Comparison of ENCODE assay signal across 27 cellular contexts in genomic region chr12:130485291-130486145, GRCh38.
"Had no signal": no experiment of that assay in that cellular context is flagged by ENCODE, and none has a peak within 500 bp of the region (broad histone marks: within the 10 kb centered on the region; RNA-seq: fewer than 3 reads in every experiment).

No MANE protein-coding gene starts in this region.

- H3K36me3 Mint-ChIP-seq: naive B cell; naive thymus-derived CD8-positive, alpha-beta T cell; natural killer cell treated with Interleukin-12 subunit alpha and Interleukin-12 subunit beta and Interleukin-15 and Interleukin-18, amount 100 ng/mL, for 72 hours; stimulated activated effector memory CD8-positive, alpha-beta T cell treated with anti-CD3 and anti-CD28 coated beads, Interleukin-12 subunit alpha, Interleukin-12 subunit beta, amount 100 ng/mL, for 72 hours; stimulated activated naive B cell treated with anti-CD40 and anti-IgM and Interleukin-4, amounts not matched to agents 10 μg/mL and 1 μg/mL and 100 μg/mL, for 72 hours; type B pancreatic cell had no signal

- H3K27me3 Mint-ChIP-seq: type B pancreatic cell had no signal

- H3K9me3 Mint-ChIP-seq: natural killer cell treated with Interleukin-12 subunit alpha and Interleukin-12 subunit beta and Interleukin-15 and Interleukin-18, amount 100 ng/mL, for 72 hours; stimulated activated naive B cell treated with anti-CD40 and anti-IgM and Interleukin-4, amounts not matched to agents 10 μg/mL and 1 μg/mL and 100 μg/mL, for 72 hours; stimulated activated naive CD8-positive, alpha-beta T cell treated with anti-CD3 and anti-CD28 coated beads, Interleukin-15, Interleukin-2, amounts not matched to agents 100 ng/mL and 50 ng/mL, for 24 hours; type B pancreatic cell had no signal

- FAIRE-seq: small intestine had no signal

- H2AFZ ChIP-seq: parathyroid adenoma had no signal

- H3K27me3 ChIP-seq: ovary, right lobe of liver, testis, uterus had no signal

- H3K27ac ChIP-seq: ovary, parathyroid adenoma, psoas muscle, right lobe of liver, sigmoid colon, stomach, suprapubic skin, testis, tibial artery, transverse colon, upper lobe of right lung, uterus had no signal

- ATAC-seq: naive thymus-derived CD8-positive, alpha-beta T cell; natural killer cell treated with Interleukin-12 subunit alpha and Interleukin-12 subunit beta and Interleukin-15 and Interleukin-18, amount 100 ng/mL, for 72 hours; psoas muscle; right cardiac atrium; right lobe of liver; stimulated activated effector memory CD8-positive, alpha-beta T cell treated with anti-CD3 and anti-CD28 coated beads, Interleukin-12 subunit alpha, Interleukin-12 subunit beta, amount 100 ng/mL, for 72 hours; stimulated activated naive B cell treated with anti-CD40 and anti-IgM and Interleukin-4, amounts not matched to agents 10 μg/mL and 1 μg/mL and 100 μg/mL, for 72 hours; upper lobe of right lung had no signal

- H3K36me3 ChIP-seq: ovary, right lobe of liver, sigmoid colon, stomach, suprapubic skin, tibial artery, transverse colon, upper lobe of right lung, uterus had no signal

- H3K27ac Mint-ChIP-seq: naive thymus-derived CD8-positive, alpha-beta T cell; natural killer cell treated with Interleukin-12 subunit alpha and Interleukin-12 subunit beta and Interleukin-15 and Interleukin-18, amount 100 ng/mL, for 72 hours; stimulated activated effector memory CD8-positive, alpha-beta T cell treated with anti-CD3 and anti-CD28 coated beads, Interleukin-12 subunit alpha, Interleukin-12 subunit beta, amount 100 ng/mL, for 72 hours; stimulated activated naive B cell treated with anti-CD40 and anti-IgM and Interleukin-4, amounts not matched to agents 10 μg/mL and 1 μg/mL and 100 μg/mL, for 72 hours; stimulated activated naive CD8-positive, alpha-beta T cell treated with anti-CD3 and anti-CD28 coated beads, Interleukin-15, Interleukin-2, amounts not matched to agents 100 ng/mL and 50 ng/mL, for 24 hours; type B pancreatic cell had no signal

- H3K9me3 ChIP-seq: ovary, psoas muscle, right lobe of liver, sigmoid colon, suprapubic skin, testis, tibial artery, transverse colon, upper lobe of right lung, uterus had no signal

- H3K4me3 Mint-ChIP-seq: naive thymus-derived CD8-positive, alpha-beta T cell; natural killer cell treated with Interleukin-12 subunit alpha and Interleukin-12 subunit beta and Interleukin-15 and Interleukin-18, amount 100 ng/mL, for 72 hours; stimulated activated effector memory CD8-positive, alpha-beta T cell treated with anti-CD3 and anti-CD28 coated beads, Interleukin-12 subunit alpha, Interleukin-12 subunit beta, amount 100 ng/mL, for 72 hours; stimulated activated naive B cell treated with anti-CD40 and anti-IgM and Interleukin-4, amounts not matched to agents 10 μg/mL and 1 μg/mL and 100 μg/mL, for 72 hours; stimulated activated naive CD8-positive, alpha-beta T cell treated with anti-CD3 and anti-CD28 coated beads, Interleukin-15, Interleukin-2, amounts not matched to agents 100 ng/mL and 50 ng/mL, for 24 hours; type B pancreatic cell had no signal

- H3K4me1 Mint-ChIP-seq: naive thymus-derived CD8-positive, alpha-beta T cell; stimulated activated effector memory CD8-positive, alpha-beta T cell treated with anti-CD3 and anti-CD28 coated beads, Interleukin-12 subunit alpha, Interleukin-12 subunit beta, amount 100 ng/mL, for 72 hours; stimulated activated naive B cell treated with anti-CD40 and anti-IgM and Interleukin-4, amounts not matched to agents 10 μg/mL and 1 μg/mL and 100 μg/mL, for 72 hours had no signal

- H3K4me1 ChIP-seq: psoas muscle, right lobe of liver, sigmoid colon, stomach, testis, tibial artery, transverse colon, upper lobe of right lung, uterus had no signal

- DNase-seq: naive B cell; occipital lobe; ovary; psoas muscle; right cardiac atrium; right lobe of liver; sigmoid colon; small intestine; stimulated activated CD4-positive, alpha-beta T cell treated with anti-CD3 and anti-CD28 coated beads, Interleukin-15, amount 100 ng/mL, for 24 hours; stimulated activated CD4-positive, alpha-beta T cell treated with anti-CD3 and anti-CD28 coated beads, Interleukin-2, amount 100 ng/mL, for 24 hours; stimulated activated CD4-positive, alpha-beta T cell treated with anti-CD3 and anti-CD28 coated beads, Interleukin-2, amount 100 ng/mL, for 48 hours; stimulated activated CD4-positive, alpha-beta T cell treated with anti-CD3 and anti-CD28 coated beads, Interleukin-4, amount 100 ng/mL, for 24 hours; stimulated activated naive B cell treated with anti-CD40 and anti-IgM and Interleukin-4, amounts not matched to agents 10 μg/mL and 1 μg/mL and 100 μg/mL, for 72 hours; stimulated activated naive CD4-positive, alpha-beta T cell treated with Interleukin-2 at 50 U/mL for 16 hours; stomach; testis; transverse colon; upper lobe of right lung; uterus had no signal

- H3K4me3 ChIP-seq: ovary, psoas muscle, right lobe of liver, sigmoid colon, stomach, suprapubic skin, testis, tibial artery, transverse colon, upper lobe of right lung, uterus had no signal

- H3K9ac ChIP-seq: parathyroid adenoma had no signal
